Comparison of ENCODE assay signal across 9 cellular contexts in the genomic region with DNA sequence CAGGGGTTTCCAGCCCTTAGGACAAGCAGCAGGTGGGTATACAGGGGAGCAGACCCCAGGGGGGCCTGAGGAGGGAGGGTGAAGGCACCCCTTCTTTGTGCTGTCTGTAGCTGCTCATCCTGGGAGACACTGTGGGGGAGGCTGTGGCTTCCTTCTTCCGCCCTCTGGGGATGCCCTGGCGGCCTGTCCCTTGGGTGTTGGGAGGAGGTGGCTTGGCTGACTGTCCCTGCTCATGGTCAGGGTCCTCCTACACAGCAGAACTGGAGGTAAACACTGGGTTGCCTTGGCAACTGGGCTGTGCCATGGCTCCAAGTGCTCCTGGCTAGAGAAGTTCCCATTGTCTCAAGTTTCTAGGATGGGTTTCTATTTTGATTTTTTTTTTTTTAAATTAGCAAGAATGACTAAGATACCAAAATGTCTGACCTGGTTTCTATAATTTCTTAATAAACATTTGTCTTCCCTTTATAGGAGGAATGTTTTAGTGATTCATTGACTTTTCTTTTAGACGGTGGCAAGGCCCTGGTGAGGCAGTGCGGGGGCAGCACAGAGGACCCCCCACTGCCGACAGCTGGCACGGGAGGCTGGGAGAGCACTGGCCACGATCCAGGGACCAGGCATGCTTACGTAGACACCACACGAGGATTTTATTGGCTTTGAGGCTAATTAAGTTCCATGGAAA. TPM values are rescaled to one million over a fixed set of nuclear protein-coding genes. Genes with fewer than 3 reads are reported as not detected.
A peak's percentile ranks its signal among the peaks of the same experiment; 100 is the strongest.
DNase-seq lines count a peak whose midpoint lies in the region; ATAC-seq, FAIRE-seq and TF ChIP-seq lines count a peak whose summit lies in the region.
"Had no signal": no experiment of that assay in that cellular context is flagged by ENCODE, and none has a peak within 500 bp of the region (broad histone marks: within the 10 kb centered on the region; RNA-seq: fewer than 3 reads in every experiment).

No MANE protein-coding gene starts in this region.

- no peaks in the 10 kb centered on the region for H3K9me3 ChIP-seq in OCI-LY3 (ENCODE audit: insufficient read depth, low read length)
- no peaks in the 10 kb centered on the region for H3K9me3 ChIP-seq in mammary epithelial cell (replicated peaks; ENCODE audit: insufficient read depth, low read length)
- H3K9me3 ChIP-seq in liver (ENCODE audit: control insufficient read depth in 4 of 4, low read length in 3 of 4) = no peaks in the 10 kb centered on the region
- H3K9me3 ChIP-seq in suprapubic skin = no peaks in the 10 kb centered on the region

- BruUV-seq in mammary epithelial cell (replicated peaks; lab: Mats Ljungman, UMichigan) = no TSS peak

- WGBS in mammary epithelial cell (ENCODE audit: low coverage, missing lambda C conversion rate) = 7% methylated on average over 9 of the region's 9 CpGs
- WGBS in liver = 49% methylated on average over 9 of the region's 9 CpGs
- WGBS in suprapubic skin = 20% methylated on average over 9 of the region's 9 CpGs

- no peaks in the 10 kb centered on the region for H3K36me3 Mint-ChIP-seq in activated naive CD4-positive, alpha-beta T cell treated with anti-CD3 and anti-CD28 coated beads for 36 hours (ENCODE audit: low read depth)

- H3K4me2 ChIP-seq in OCI-LY3 (ENCODE audit: low read length) (peak overlapping the region; percentile 64), mammary epithelial cell (ENCODE audit: insufficient read depth, low read depth, low read length) (peak overlapping the region; percentile 55)

- H3K4me3 ChIP-seq in OCI-LY3 (ENCODE audit: low read length) (peak overlapping the region; percentile 48), mammary epithelial cell (replicated peaks in 1 of 3; ENCODE audit: insufficient read depth in 1 of 3, low read depth in 2 of 3, low read length in 3 of 3) (no peak overlapping the region), liver (ENCODE audit: low read depth in 1 of 3, low read length in 3 of 3) (no peak overlapping the region), suprapubic skin (peak overlapping the region; percentile 12)

- no peak for TF ChIP-seq EP300 in suprapubic skin (IDR thresholded peaks at IDR 0.05)

- peaks cover 99% of the 10 kb centered on the region for H3K4me1 Mint-ChIP-seq in activated naive CD4-positive, alpha-beta T cell treated with anti-CD3 and anti-CD28 coated beads for 36 hours (ENCODE audit: low read depth)

- H2AFZ ChIP-seq in OCI-LY3 (ENCODE audit: low read depth, low read length) = no peak overlapping the region
- H2AFZ ChIP-seq in mammary epithelial cell (ENCODE audit: low read depth, low read length) = peak overlapping the region; percentile 13

- peaks cover 98% of the 10 kb centered on the region for H3K79me2 ChIP-seq in OCI-LY3 (ENCODE audit: low read length)
- peaks cover 98% of the 10 kb centered on the region for H3K79me2 ChIP-seq in mammary epithelial cell (ENCODE audit: insufficient read depth, low read length)

- peak overlapping the region; percentile 85 for H3K27ac Mint-ChIP-seq in activated naive CD4-positive, alpha-beta T cell treated with anti-CD3 and anti-CD28 coated beads for 36 hours

- peak; percentile 55 for ATAC-seq in HG02981 (IDR thresholded peaks at IDR 0.05; ENCODE audit: unreplicated experiment)

- H3K27me3 ChIP-seq in OCI-LY3 (ENCODE audit: low read depth, low read length) = no peaks in the 10 kb centered on the region
- no peaks in the 10 kb centered on the region for H3K27me3 ChIP-seq in mammary epithelial cell (ENCODE audit: insufficient read depth, low read length)
- H3K27me3 ChIP-seq in liver (ENCODE audit: control insufficient read depth in 4 of 4, insufficient read depth in 4 of 4, low read length in 3 of 4) = no peaks in the 10 kb centered on the region
- H3K27me3 ChIP-seq in suprapubic skin = no peaks in the 10 kb centered on the region

- DNase-seq in activated naive CD4-positive, alpha-beta T cell treated with anti-CD3 and anti-CD28 coated beads for 36 hours = peak; percentile 78
- DNase-seq in activated naive CD4-positive, alpha-beta T cell treated with anti-CD3 and anti-CD28 coated beads, Interleukin-2, amount 50 U/mL, for 16 hours = no peak
- peak; percentile 85 for DNase-seq in mammary epithelial cell
- DNase-seq in suprapubic skin (ENCODE audit: low spot score in 2 of 2) = no peak
- DNase-seq in GM12891 (ENCODE audit: insufficient read length, low spot score) = no peak

- H3K4me1 ChIP-seq in OCI-LY3 (ENCODE audit: low read length) (peaks cover 62% of the 10 kb centered on the region), mammary epithelial cell (ENCODE audit: insufficient read depth, low read length) (peaks cover 38% of the 10 kb centered on the region), liver (ENCODE audit: control insufficient read depth in 4 of 4, insufficient read depth in 4 of 4, low read length in 3 of 4) (peaks cover 33 to 83% (median 73%) of the 10 kb centered on the region in 4 donors), suprapubic skin (peaks cover 99% of the 10 kb centered on the region)

- intact Hi-C loops in activated naive CD4-positive, alpha-beta T cell treated with anti-CD3 and anti-CD28 coated beads for 36 hours (cut with micrococcal nuclease) = loop anchor here (1.0 kb wide), 1 partner anchor 10 kb away; no protein-coding TSS in a partner anchor
- intact Hi-C loops in mammary epithelial cell (cut with micrococcal nuclease) = loop anchor here (1.0 kb wide), 1 partner anchor 10 kb away; no protein-coding TSS in a partner anchor

- peaks cover 16% of the 10 kb centered on the region for H3K36me3 ChIP-seq in OCI-LY3 (replicated peaks; ENCODE audit: low read depth, low read length)
- H3K36me3 ChIP-seq in mammary epithelial cell (ENCODE audit: insufficient read depth, low read length) = no peaks in the 10 kb centered on the region
- no peaks in the 10 kb centered on the region for H3K36me3 ChIP-seq in liver (ENCODE audit: control insufficient read depth in 4 of 4, insufficient read depth in 3 of 4, low read depth in 1 of 4, low read length in 3 of 4)
- H3K36me3 ChIP-seq in suprapubic skin = no peaks in the 10 kb centered on the region

- in situ Hi-C loops in mammary epithelial cell (cut with MboI; ENCODE audit: low sequenced_read_pairs in 2 of 2) = no loop called here

- H4K20me1 ChIP-seq in OCI-LY3 (ENCODE audit: insufficient read depth, low read length) (peaks cover 97% of the 10 kb centered on the region), mammary epithelial cell (ENCODE audit: insufficient read depth, low read length) (no peaks in the 10 kb centered on the region)

- no peak for TF ChIP-seq CTCF in OCI-LY3 (IDR thresholded peaks at IDR 0.05; ENCODE audit: low read depth, low read length)
- no peak for TF ChIP-seq CTCF in mammary epithelial cell (conservative IDR thresholded peaks at IDR 0.05 in 1 of 2, IDR thresholded peaks at IDR 0.05 in 1 of 2; ENCODE audit: extremely low read depth in 1 of 2, insufficient read depth in 1 of 2, low read depth in 1 of 2, low read length in 2 of 2)
- no peak for TF ChIP-seq CTCF in liver (IDR thresholded peaks at IDR 0.05; ENCODE audit: low read depth, low read length, missing input control)
- TF ChIP-seq CTCF in suprapubic skin (IDR thresholded peaks at IDR 0.05) = no peak

- H3K9me3 Mint-ChIP-seq in activated naive CD4-positive, alpha-beta T cell treated with anti-CD3 and anti-CD28 coated beads for 36 hours = no peaks in the 10 kb centered on the region

- CTCF ChIA-PET in activated naive CD4-positive, alpha-beta T cell treated with anti-CD3 and anti-CD28 coated beads for 36 hours (lab: Charles Lee) = interaction anchor here (0.9 to 1.7 kb wide), 3 partner anchors 28 to 96 kb away, joined by 3 to 5 read pairs (median 3); no protein-coding TSS in a partner anchor
- CTCF ChIA-PET in mammary epithelial cell (lab: Charles Lee; ENCODE audit: low non-redundant PET) = no interaction called here

- no peak overlapping the region for H3K4me3 Mint-ChIP-seq in activated naive CD4-positive, alpha-beta T cell treated with anti-CD3 and anti-CD28 coated beads for 36 hours

- H3K27ac ChIP-seq in OCI-LY3 (ENCODE audit: low read length) (peak overlapping the region; percentile 1; the same call in 1 of the 2 replicates), mammary epithelial cell (ENCODE audit: insufficient read depth, low read depth, low read length) (peak overlapping the region; percentile 82), liver (ENCODE audit: low read depth in 1 of 2, low read length in 2 of 2) (peak overlapping the region; percentile 36 to 64), suprapubic skin (peak overlapping the region; percentile 88)
- H3K27ac ChIP-seq: epithelial cell of prostate had no signal

- TF ChIP-seq POLR2A in suprapubic skin (IDR thresholded peaks at IDR 0.05) (no peak), GM12891 (IDR thresholded peaks at IDR 0.05; ENCODE audit: low read depth, low read length) (no peak)

- dilution Hi-C loops in mammary epithelial cell (cut with HindIII; ENCODE audit: low sequenced_read_pairs) = no loop called here

- H3K9ac ChIP-seq in OCI-LY3 (ENCODE audit: low read length) (no peak overlapping the region), mammary epithelial cell (ENCODE audit: insufficient read depth, low read length) (peak overlapping the region; percentile 30), liver (ENCODE audit: low read depth in 1 of 2, low read length in 2 of 2) (peak overlapping the region in 1 of 2 donors; percentile 27)

- TF ChIP-seq RAD21 in liver (IDR thresholded peaks at IDR 0.05) = peak in 1 of 2 donors; percentile 35

- no peak for FAIRE-seq in GM12891 (lab: Jason Lieb, UNC)

- H3K27me3 Mint-ChIP-seq in activated naive CD4-positive, alpha-beta T cell treated with anti-CD3 and anti-CD28 coated beads for 36 hours (ENCODE audit: low read depth) = no peaks in the 10 kb centered on the region

TF ChIP-seq in liver, 16 proteins besides CTCF, POLR2A, EP300 and RAD21 (continues in another document):
- TF ChIP-seq TAF1 (conservative IDR thresholded peaks at IDR 0.05) = no peak
- peak; percentile 25 for TF ChIP-seq SP1 (IDR thresholded peaks at IDR 0.05)
- TF ChIP-seq NR2F2 (IDR thresholded peaks at IDR 0.05) = peak; percentile 23
- no peak for TF ChIP-seq FOXA2 (IDR thresholded peaks at IDR 0.05)

TF ChIP-seq in GM12891, 5 proteins besides CTCF, POLR2A, EP300 and RAD21:
- TF ChIP-seq SPI1 (IDR thresholded peaks at IDR 0.05; ENCODE audit: low read depth, low read length) = no peak
- no peak for TF ChIP-seq POLR2AphosphoS5 (IDR thresholded peaks at IDR 0.05; ENCODE audit: low read depth, low read length)
- no peak for TF ChIP-seq POU2F2 (IDR thresholded peaks at IDR 0.05; ENCODE audit: low read depth, low read length)
- TF ChIP-seq TAF1 (IDR thresholded peaks at IDR 0.05; ENCODE audit: low read depth, low read length) = no peak
- TF ChIP-seq PAX5 (IDR thresholded peaks at IDR 0.05; ENCODE audit: insufficient read depth, low read length, severe bottlenecking) = no peak

RNA-seq across cellular contexts. Expression of a gene that starts 12.4 kb away (rescaled TPM):
- total RNA-seq in activated naive CD4-positive, alpha-beta T cell treated with anti-CD3 and anti-CD28 coated beads for 36 hours = 100 to 1,000 TPM; 115 to 121 TPM
- total RNA-seq in mammary epithelial cell (10 to 100 TPM; 49.8 to 62.3 TPM), liver (10 to 100 TPM; 64.6 to 77.1 TPM), suprapubic skin (100 to 1,000 TPM; 141 to 162 (median 145) TPM)
- polyA plus RNA-seq in mammary epithelial cell (25.1 TPM), liver (10 to 100 TPM; 17.4 to 50.5 TPM)
- polyA minus RNA-seq in mammary epithelial cell = 40.5 TPM
- polyA plus RNA-seq in GM12891 (2012; ENCODE audit: low read depth, missing spikeins) = 47.3 TPM

Comparison
In these comparisons a context has a peak if more than half of its experiments do, and no peak if none do; other contexts are left out.
1. DNase-seq: peak in activated naive CD4-positive, alpha-beta T cell treated with anti-CD3 and anti-CD28 coated beads for 36 hours (single experiment) and mammary epithelial cell (single experiment); none in activated naive CD4-positive, alpha-beta T cell treated with anti-CD3 and anti-CD28 coated beads, Interleukin-2, amount 50 U/mL, for 16 hours (single experiment), suprapubic skin (0 of 2) and GM12891 (single experiment).
2. H3K27ac ChIP-seq: peak in every context shown above with its lines; median percentile 88 in suprapubic skin; 82 in mammary epithelial cell; 50 in liver; 1 in OCI-LY3.
3. H3K4me3 ChIP-seq: peak in OCI-LY3 (single experiment) and suprapubic skin (single experiment); none in mammary epithelial cell (0 of 3) and liver (0 of 3).